ENCODE assay signal across 8 cellular contexts in the genomic region with DNA sequence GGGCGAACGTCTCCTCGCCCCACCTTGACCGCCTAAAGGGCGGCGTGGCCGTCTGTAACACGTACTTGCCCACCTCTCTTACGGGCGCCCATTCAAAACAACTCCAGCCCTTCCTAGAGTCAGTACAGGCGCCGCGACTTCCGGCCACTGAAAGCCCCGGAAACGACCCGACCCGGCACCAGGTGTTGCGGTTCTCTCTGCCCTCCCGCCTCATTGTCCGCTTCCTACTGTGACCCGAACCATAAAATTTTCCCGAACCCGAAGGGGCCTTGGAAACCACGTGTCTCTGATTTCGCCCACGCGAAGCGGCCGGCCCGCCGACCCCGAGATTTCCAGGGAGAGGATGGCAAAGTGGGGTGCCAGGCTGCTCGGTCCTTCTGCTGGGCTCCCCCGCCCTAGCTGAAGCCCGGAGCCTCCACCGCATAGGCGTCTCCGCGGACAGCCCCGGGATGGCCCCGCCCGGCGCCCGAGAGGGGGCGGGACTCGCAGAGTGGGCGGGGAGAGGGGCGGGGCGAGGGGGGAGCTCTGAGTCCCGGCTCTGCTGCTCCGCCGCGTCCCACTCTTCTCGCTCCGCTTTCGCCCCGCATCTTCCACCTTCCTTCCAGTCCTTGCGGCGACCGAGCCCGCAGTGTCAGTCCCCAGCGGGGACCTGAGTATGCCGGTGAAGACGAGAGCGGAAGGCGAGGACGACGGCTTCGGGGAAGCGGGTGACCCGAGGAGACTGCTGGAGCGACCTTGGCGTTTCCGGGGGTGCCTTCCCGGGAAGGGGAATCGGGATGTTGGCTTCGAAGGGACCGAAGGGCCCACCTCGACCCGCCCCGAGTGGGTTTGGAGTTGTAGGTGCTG. TPM values are rescaled to one million over a fixed set of nuclear protein-coding genes. Genes with fewer than 3 reads are reported as not detected.
DNase-seq lines count a peak whose midpoint lies in the region; TF ChIP-seq lines count a peak whose summit lies in the region.

No MANE protein-coding gene starts in this region.

- peaks cover 31% of the 10 kb centered on the region for H3K27me3 Mint-ChIP-seq in activated naive CD4-positive, alpha-beta T cell treated with anti-CD3 and anti-CD28 coated beads, Interleukin-2, amount 10 ng/mL, durations not matched to agents 7 days and 5 days

- no peak for TF ChIP-seq CTCF in HFF-Myc (IDR thresholded peaks at IDR 0.05; ENCODE audit: low read depth, low read length, missing control alignments)

- H3K9me3 Mint-ChIP-seq in activated naive CD4-positive, alpha-beta T cell treated with anti-CD3 and anti-CD28 coated beads, Interleukin-2, amount 10 ng/mL, durations not matched to agents 7 days and 5 days: no peaks in the 10 kb centered on the region

- CTCF ChIA-PET in activated naive CD4-positive, alpha-beta T cell treated with anti-CD3 and anti-CD28 coated beads, Interleukin-2, amount 10 ng/mL, durations not matched to agents 7 days and 5 days (lab: Charles Lee): interaction anchor here (0.5 to 1.9 kb wide), 7 partner anchors 11 to 18 kb away, joined by 3 to 7 read pairs (median 3); no protein-coding TSS in a partner anchor

- DNase-seq in GM03348 (ENCODE audit: low spot score) (peak; percentile 97), HFF-Myc (ENCODE audit: extremely low read depth, low read depth) (peak; percentile 80), MV-4-11 (lab: John Stamatoyannopoulos, UW) (peak; percentile 81), SK-MEL-5 (ENCODE audit: low read depth, low spot score) (peak; percentile 90), globus pallidus (ENCODE audit: low spot score) (peak; percentile 91), nucleus accumbens (lab: John Stamatoyannopoulos, UW) (peak in 55 of 56 donors; percentile 62 to 97 (median 90)), superior temporal gyrus (ENCODE audit: extremely low spot score) (peak; percentile 93)
- DNase-seq in activated naive CD4-positive, alpha-beta T cell treated with anti-CD3 and anti-CD28 coated beads, Interleukin-2, amount 10 ng/mL, durations not matched to agents 7 days and 5 days: peak; percentile 87

- H3K36me3 Mint-ChIP-seq in activated naive CD4-positive, alpha-beta T cell treated with anti-CD3 and anti-CD28 coated beads, Interleukin-2, amount 10 ng/mL, durations not matched to agents 7 days and 5 days: peaks cover 19% of the 10 kb centered on the region

- H3K27ac Mint-ChIP-seq in activated naive CD4-positive, alpha-beta T cell treated with anti-CD3 and anti-CD28 coated beads, Interleukin-2, amount 10 ng/mL, durations not matched to agents 7 days and 5 days: peak overlapping the region; percentile 99

- peak overlapping the region; percentile 88 for H3K4me3 ChIP-seq in HFF-Myc (replicated peaks; ENCODE audit: low read depth, low read length)

- peak overlapping the region; percentile 97 for H3K4me3 Mint-ChIP-seq in activated naive CD4-positive, alpha-beta T cell treated with anti-CD3 and anti-CD28 coated beads, Interleukin-2, amount 10 ng/mL, durations not matched to agents 7 days and 5 days

- in situ Hi-C loops in SK-MEL-5 (cut with HindIII; ENCODE audit: low pct_unique_long_range_greater_than_20kb, low sequenced_read_pairs): no loop called here

- H3K4me1 Mint-ChIP-seq in activated naive CD4-positive, alpha-beta T cell treated with anti-CD3 and anti-CD28 coated beads, Interleukin-2, amount 10 ng/mL, durations not matched to agents 7 days and 5 days: peaks cover 39% of the 10 kb centered on the region

RNA-seq across cellular contexts. Expression of a gene that starts 0.7 kb away (rescaled TPM):
- 122 and 123 TPM in 2 replicates for total RNA-seq in SK-MEL-5 (2014; rRNA removed; shearing (Covaris generic))
- polyA plus RNA-seq in SK-MEL-5 (2015; cell fraction: cytosol; rRNA removed): 95.3 and 112 TPM in 2 replicates
- polyA plus RNA-seq in SK-MEL-5 (2015; cell fraction: nucleus; rRNA removed): 336 and 343 TPM in 2 replicates

RNA-seq across cellular contexts. Expression of a gene that starts 21.0 kb away (rescaled TPM):
- total RNA-seq in SK-MEL-5 (2014; rRNA removed; shearing (Covaris generic)): not detected in 2 replicates
- not detected in 2 replicates for polyA plus RNA-seq in SK-MEL-5 (2015; cell fraction: cytosol; rRNA removed)
- polyA plus RNA-seq in SK-MEL-5 (2015; cell fraction: nucleus; rRNA removed): not detected in 2 replicates

RNA-seq across cellular contexts. Expression of a gene that starts 31.9 kb away (rescaled TPM):
- total RNA-seq in SK-MEL-5 (2014; rRNA removed; shearing (Covaris generic)): 102 and 133 TPM in 2 replicates
- polyA plus RNA-seq in SK-MEL-5 (2015; cell fraction: cytosol; rRNA removed): 161 and 300 TPM in 2 replicates
- polyA plus RNA-seq in SK-MEL-5 (2015; cell fraction: nucleus; rRNA removed): 36.6 and 40.7 TPM in 2 replicates

Comparison
In these comparisons a context has a peak if more than half of its experiments do, and no peak if none do; other contexts are left out.
1. Peak in every context shown above with its lines: DNase-seq and H3K4me3 ChIP-seq.